In the genomic region with DNA sequence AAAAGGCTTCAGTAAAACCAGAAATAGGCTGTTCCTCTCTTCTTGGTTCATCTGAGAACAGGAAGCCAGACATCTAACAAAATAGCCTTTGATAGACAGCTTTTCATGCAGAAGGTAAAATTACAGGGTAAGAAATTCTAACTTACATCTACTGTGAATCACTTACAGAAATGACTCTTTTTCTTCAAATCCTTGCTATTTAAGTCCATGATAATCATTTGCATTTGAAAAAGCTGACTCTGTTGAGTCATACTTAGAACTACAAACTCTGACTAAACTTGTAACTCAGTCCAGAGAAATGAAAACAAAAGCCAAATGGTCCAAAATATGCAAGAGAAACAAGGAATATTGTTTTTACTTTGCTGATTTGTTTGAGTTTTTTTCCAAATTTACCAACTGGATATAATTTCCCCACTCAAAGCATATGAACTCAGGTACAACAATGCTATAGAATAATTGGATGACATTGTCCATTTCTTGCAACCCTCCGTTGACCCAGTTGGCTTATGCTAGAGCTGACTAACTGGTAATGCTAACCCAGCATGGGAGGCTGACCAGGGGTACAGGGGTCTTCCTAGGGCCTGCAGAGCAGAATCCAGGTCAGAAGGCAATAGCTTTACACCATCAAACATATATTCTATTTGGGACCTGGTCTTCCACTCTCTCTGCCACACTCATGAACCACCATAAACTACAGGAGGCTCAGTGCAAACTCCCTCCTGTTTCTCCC, we compare ENCODE assay signal across 9 cellular contexts. TPM values are rescaled to one million over a fixed set of nuclear protein-coding genes. Genes with fewer than 3 reads are reported as not detected.
DNase-seq lines count a peak whose midpoint lies in the region; ATAC-seq, FAIRE-seq and TF ChIP-seq lines count a peak whose summit lies in the region.
"Had no signal": no experiment of that assay in that cellular context is flagged by ENCODE, and none has a peak within 500 bp of the region (broad histone marks: within the 10 kb centered on the region; RNA-seq: fewer than 3 reads in every experiment).

No MANE protein-coding gene starts in this region.

- H3K4me1 ChIP-seq in gastrocnemius medialis = no peaks in the 10 kb centered on the region
- H3K4me1 ChIP-seq in esophagus squamous epithelium = peaks cover 0 to 10% (median 2%) of the 10 kb centered on the region in 3 donors
- H3K4me1 ChIP-seq in ovary (ENCODE audit: insufficient read depth) = peaks cover 2% of the 10 kb centered on the region

- H3K36me3 ChIP-seq in gastrocnemius medialis (no peaks in the 10 kb centered on the region), esophagus squamous epithelium (peaks cover 0 to 18% (median 0%) of the 10 kb centered on the region in 3 donors), ovary (no peaks in the 10 kb centered on the region)

- in situ Hi-C loops in gastrocnemius medialis (cut with MboI; ENCODE audit: low sequenced_read_pairs in 4 of 4) = loop anchor here (25.0 kb wide), 1 partner anchor 630 kb away; no protein-coding TSS in a partner anchor

- TF ChIP-seq EP300 in ovary (IDR thresholded peaks at IDR 0.05) = no peak

- H3K4me3 ChIP-seq in gastrocnemius medialis = no peak overlapping the region
- no peak overlapping the region for H3K4me3 ChIP-seq in esophagus squamous epithelium
- no peak overlapping the region for H3K4me3 ChIP-seq in ovary

- TF ChIP-seq POLR2A in gastrocnemius medialis (IDR thresholded peaks at IDR 0.05) (no peak), esophagus squamous epithelium (IDR thresholded peaks at IDR 0.05) (no peak), ovary (IDR thresholded peaks at IDR 0.05) (no peak)

- TF ChIP-seq CTCF in gastrocnemius medialis (IDR thresholded peaks at IDR 0.05 in 4 of 5, conservative IDR thresholded peaks at IDR 0.05 in 1 of 5) (no peak), esophagus squamous epithelium (IDR thresholded peaks at IDR 0.05) (no peak), ovary (IDR thresholded peaks at IDR 0.05) (no peak)

- intact Hi-C loops in gastrocnemius medialis (cut with DNase I; ENCODE audit: low total_unique reads) (loop anchor here (10.0 kb wide), 1 partner anchor 1683 kb away; no protein-coding TSS in a partner anchor), esophagus squamous epithelium (cut with DNase I) (no loop called here), ovary (cut with DNase I) (loop anchor here in 1 of 4 donors (10.0 kb wide), 1 partner anchor 633 kb away; no protein-coding TSS in a partner anchor)

- no peaks in the 10 kb centered on the region for H3K9me3 ChIP-seq in gastrocnemius medialis
- no peaks in the 10 kb centered on the region for H3K9me3 ChIP-seq in esophagus squamous epithelium
- no peaks in the 10 kb centered on the region for H3K9me3 ChIP-seq in ovary

- FAIRE-seq in RCC 7860 (lab: Jason Lieb, UNC) = no peak
- FAIRE-seq: endometrium had no signal

- H3K27me3 ChIP-seq in gastrocnemius medialis (no peaks in the 10 kb centered on the region), esophagus squamous epithelium (no peaks in the 10 kb centered on the region), ovary (no peaks in the 10 kb centered on the region)

- DNase-seq in RCC 7860 (ENCODE audit: low spot score) (peak; percentile 10), non-pigmented ciliary epithelial cell (ENCODE audit: low read depth) (peak; percentile 64), gastrocnemius medialis (no peak), esophagus squamous epithelium (lab: John Stamatoyannopoulos, UW) (no peak), substantia nigra (lab: John Stamatoyannopoulos, UW) (no peak), ovary (no peak)

- WGBS in esophagus squamous epithelium, 2 donors = 73 to 77% methylated on average over 1 of the region's 1 CpG
- WGBS in ovary, 3 donors = 83 to 97% (median 85%) methylated on average over 1 of the region's 1 CpG

- no peak overlapping the region for H3K27ac ChIP-seq in gastrocnemius medialis
- no peak overlapping the region for H3K27ac ChIP-seq in esophagus squamous epithelium
- no peak overlapping the region for H3K27ac ChIP-seq in substantia nigra (ENCODE audit: low read depth, low read length, poor library complexity, severe bottlenecking)
- H3K27ac ChIP-seq in ovary = no peak overlapping the region

- ATAC-seq in GM18519 (IDR thresholded peaks at IDR 0.05; ENCODE audit: low FRiP score, unreplicated experiment) = peak; percentile 93
- peak; percentile 76 for ATAC-seq in HG02571 (IDR thresholded peaks at IDR 0.05; ENCODE audit: unreplicated experiment)
- ATAC-seq in gastrocnemius medialis = no peak

RNA-seq across cellular contexts. Expression of a gene that starts 18.8 kb away (rescaled TPM):
- total RNA-seq in gastrocnemius medialis (under 1 TPM in 2 of 4 donors, not detected in 2; 0.36 to 0.40 TPM), esophagus squamous epithelium (10 to 100 TPM; 37.0 to 71.2 (median 40.5) TPM), ovary (1 to 10 TPM; 1.5 to 5.4 (median 2.2) TPM)
- 1 to 10 TPM in 1 of 2 donors, under 1 TPM in 1; 0.85 to 1.8 TPM for polyA plus RNA-seq in ovary

RNA-seq across cellular contexts. Expression of a gene that starts 49.5 kb away (rescaled TPM):
- total RNA-seq in gastrocnemius medialis (1 to 10 TPM in 2 of 4 donors, under 1 TPM in 2; 0.42 to 7.5 (median 1.5) TPM), esophagus squamous epithelium (1 to 10 TPM; 1.5 to 6.8 (median 5.1) TPM), ovary (10 to 100 TPM in 4 of 7 donors, 1 to 10 TPM in 3; 7.0 to 15.0 (median 11.5) TPM)
- 10 to 100 TPM in 1 of 2 donors, 1 to 10 TPM in 1; 8.6 to 11.9 TPM for polyA plus RNA-seq in ovary

RNA-seq across cellular contexts. Expression of a gene that starts 49.6 kb away (rescaled TPM):
- total RNA-seq in gastrocnemius medialis (not detected), esophagus squamous epithelium (under 1 TPM in 3 of 4 donors, not detected in 1; 0.09 to 0.29 (median 0.19) TPM), ovary (under 1 TPM; 0.25 to 0.79 (median 0.37) TPM)
- under 1 TPM; 0.24 to 0.65 TPM for polyA plus RNA-seq in ovary

Comparison
In these comparisons a context has a peak if more than half of its experiments do, and no peak if none do; other contexts are left out.
1. ATAC-seq: peak in GM18519 (single experiment) and HG02571 (single experiment); none in gastrocnemius medialis (0 of 2).
2. DNase-seq: peak in RCC 7860 (single experiment) and non-pigmented ciliary epithelial cell (single experiment); none in gastrocnemius medialis (0 of 2), esophagus squamous epithelium (single experiment), substantia nigra (0 of 49) and ovary (0 of 5).
3. RNA of a gene that starts 18.8 kb away (total RNA-seq): 37.0 to 71.2 TPM in esophagus squamous epithelium; 1.5 to 5.4 TPM in ovary and 0.36 to 0.40 TPM in gastrocnemius medialis; every median in the first group is over 4 times any median in the second.